Comparison of ENCODE assay signal across 8 cellular contexts in the genomic region with DNA sequence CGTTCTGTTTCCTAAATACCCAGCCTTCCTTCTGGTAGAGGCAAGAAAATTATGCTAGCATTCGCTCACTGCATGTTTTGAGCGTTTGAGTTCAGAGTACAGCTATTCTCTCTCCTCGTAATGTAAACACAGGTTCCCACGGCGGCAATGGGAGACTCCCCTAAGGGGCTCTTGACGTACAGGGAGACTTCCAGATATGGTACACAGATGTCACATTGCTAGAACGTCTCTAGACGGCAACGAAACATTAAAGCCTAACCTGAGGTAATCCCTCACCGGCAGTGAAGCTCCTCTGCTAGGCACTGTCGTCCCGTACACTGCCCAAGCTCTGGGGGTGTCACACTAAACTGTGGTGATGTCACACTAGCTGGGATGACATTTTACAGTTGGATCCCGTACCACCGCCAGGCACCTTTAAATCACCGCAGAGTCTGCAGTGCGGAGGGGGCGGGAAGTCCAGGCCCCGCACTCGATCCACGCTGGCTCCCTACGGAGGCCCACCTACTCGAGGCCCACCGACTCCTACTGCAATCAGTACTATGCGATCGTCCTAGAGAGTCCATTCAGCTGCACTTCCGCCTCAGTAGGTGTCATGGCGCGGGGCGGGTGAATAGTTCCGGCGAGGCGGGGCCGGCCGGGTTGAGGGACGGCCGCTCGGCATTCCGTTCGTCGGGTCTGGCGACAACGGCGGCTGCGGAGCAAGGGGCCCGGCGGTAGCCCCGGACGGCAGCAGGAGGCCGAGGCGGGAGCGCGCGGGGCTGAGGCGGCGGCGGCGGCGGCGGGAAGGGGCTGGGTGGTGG.
A peak's percentile ranks its signal among the peaks of the same experiment; 100 is the strongest.
DNase-seq lines count a peak whose midpoint lies in the region; ATAC-seq and TF ChIP-seq lines count a peak whose summit lies in the region.

HIPK1 (plus strand) TSS at position 375 of the 800 bp plus-strand sequence.

- peak within 1 kb of the TSS; percentile 86 for H3K4me3 ChIP-seq in AG09309 (ENCODE audit: control insufficient read depth, low read depth, low read length)

- DNase-seq in AG09309 (ENCODE audit: low read depth) (no peak), NCI-H345 (lab: John Stamatoyannopoulos, UW) (peak; percentile 93), iris pigment epithelial cell (ENCODE audit: low read depth) (peak; percentile 89)
- DNase-seq in activated CD4-positive, CD25-positive, alpha-beta regulatory T cell treated with anti-CD3 and anti-CD28 coated beads, Interleukin-2, amount 50 U/mL, for 16 hours (ENCODE audit: low read depth, low spot score): peak; percentile 87
- peak; percentile 92 for DNase-seq in central memory CD4-positive, alpha-beta T cell
- peak; percentile 91 for DNase-seq in stimulated activated CD4-positive, alpha-beta T cell treated with anti-CD3 and anti-CD28 coated beads, Interleukin-12 subunit alpha, Interleukin-12 subunit beta, amount 100 ng/mL, for 4 hours

- TF ChIP-seq CTCF in AG09309 (IDR thresholded peaks at IDR 0.05; ENCODE audit: control insufficient read depth, insufficient read depth, low read depth, low read length, missing control alignments): no peak

- peak; percentile 68 for ATAC-seq in GM19023 (IDR thresholded peaks at IDR 0.05; ENCODE audit: unreplicated experiment)
- peak; percentile 66 for ATAC-seq in HG03196 (IDR thresholded peaks at IDR 0.05; ENCODE audit: unreplicated experiment)
